3 cellular contexts compared by ENCODE assay signal in the genomic region with DNA sequence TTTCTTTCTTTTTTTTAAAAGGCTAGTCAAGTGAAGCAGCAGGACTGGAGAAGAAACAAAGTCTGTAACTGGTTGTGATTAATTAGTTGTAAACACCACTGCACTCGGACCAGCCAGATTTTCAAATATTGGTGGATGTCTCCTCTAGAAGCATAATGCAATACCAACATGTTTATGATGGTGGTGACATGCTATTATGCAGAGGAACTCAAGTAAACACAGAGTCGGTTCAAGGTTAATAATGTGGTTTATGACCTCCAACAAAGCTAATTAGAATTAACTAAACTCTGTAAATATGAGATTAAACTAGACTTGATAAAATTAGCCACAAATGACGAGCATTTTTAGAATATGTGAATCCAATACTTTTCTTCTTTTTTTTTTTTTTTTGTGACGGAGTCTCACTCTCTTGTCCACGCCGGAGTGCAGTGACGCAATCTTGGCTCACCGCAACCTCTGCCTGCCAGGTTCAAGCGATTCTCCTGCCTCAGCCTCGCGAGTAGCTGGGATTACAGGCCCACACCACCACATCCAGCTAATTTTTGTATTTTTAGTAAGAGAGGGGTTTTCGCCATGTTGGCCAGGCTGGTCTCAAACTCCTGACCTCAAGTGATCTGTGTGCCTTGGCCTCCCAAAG.
TF ChIP-seq lines count a peak whose summit lies in the region.

No MANE protein-coding gene starts in this region.

TF ChIP-seq in WTC11, 78 proteins besides CTCF, POLR2A, EP300 and RAD21:
- TF ChIP-seq MLX (CRISPR knock-in tag; IDR thresholded peaks at IDR 0.05) (no peak), GABPB1 (CRISPR knock-in tag; IDR thresholded peaks at IDR 0.05) (0 out of 2 replicates have a peak, but pooled peaks have one; percentile 29), SOX15 (CRISPR knock-in tag; IDR thresholded peaks at IDR 0.05) (no peak), SMAD4 (CRISPR knock-in tag; IDR thresholded peaks at IDR 0.05) (no peak), ATF1 (CRISPR knock-in tag; IDR thresholded peaks at IDR 0.05) (no peak)
- TF ChIP-seq, protein P1, sequence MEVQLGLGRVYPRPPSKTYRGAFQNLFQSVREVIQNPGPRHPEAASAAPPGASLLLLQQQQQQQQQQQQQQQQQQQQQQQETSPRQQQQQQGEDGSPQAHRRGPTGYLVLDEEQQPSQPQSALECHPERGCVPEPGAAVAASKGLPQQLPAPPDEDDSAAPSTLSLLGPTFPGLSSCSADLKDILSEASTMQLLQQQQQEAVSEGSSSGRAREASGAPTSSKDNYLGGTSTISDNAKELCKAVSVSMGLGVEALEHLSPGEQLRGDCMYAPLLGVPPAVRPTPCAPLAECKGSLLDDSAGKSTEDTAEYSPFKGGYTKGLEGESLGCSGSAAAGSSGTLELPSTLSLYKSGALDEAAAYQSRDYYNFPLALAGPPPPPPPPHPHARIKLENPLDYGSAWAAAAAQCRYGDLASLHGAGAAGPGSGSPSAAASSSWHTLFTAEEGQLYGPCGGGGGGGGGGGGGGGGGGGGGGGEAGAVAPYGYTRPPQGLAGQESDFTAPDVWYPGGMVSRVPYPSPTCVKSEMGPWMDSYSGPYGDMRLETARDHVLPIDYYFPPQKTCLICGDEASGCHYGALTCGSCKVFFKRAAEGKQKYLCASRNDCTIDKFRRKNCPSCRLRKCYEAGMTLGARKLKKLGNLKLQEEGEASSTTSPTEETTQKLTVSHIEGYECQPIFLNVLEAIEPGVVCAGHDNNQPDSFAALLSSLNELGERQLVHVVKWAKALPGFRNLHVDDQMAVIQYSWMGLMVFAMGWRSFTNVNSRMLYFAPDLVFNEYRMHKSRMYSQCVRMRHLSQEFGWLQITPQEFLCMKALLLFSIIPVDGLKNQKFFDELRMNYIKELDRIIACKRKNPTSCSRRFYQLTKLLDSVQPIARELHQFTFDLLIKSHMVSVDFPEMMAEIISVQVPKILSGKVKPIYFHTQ (CRISPR knock-in tag; IDR thresholded peaks at IDR 0.05), result no peak

TF ChIP-seq in H1, 55 proteins besides CTCF, POLR2A, EP300 and RAD21:
- TF ChIP-seq CEBPB (IDR thresholded peaks at IDR 0.05; ENCODE audit: low read depth, low read length), result 0 out of 2 replicates have a peak, but pooled peaks have one; percentile 19
- TF ChIP-seq, protein P2, sequence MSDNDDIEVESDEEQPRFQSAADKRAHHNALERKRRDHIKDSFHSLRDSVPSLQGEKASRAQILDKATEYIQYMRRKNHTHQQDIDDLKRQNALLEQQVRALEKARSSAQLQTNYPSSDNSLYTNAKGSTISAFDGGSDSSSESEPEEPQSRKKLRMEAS (IDR thresholded peaks at IDR 0.05), result no peak

TF ChIP-seq in HepG2, 621 proteins besides CTCF, POLR2A, EP300 and RAD21 (continues in another document):
- TF ChIP-seq FOXA3 (CRISPR knock-in tag; IDR thresholded peaks at IDR 0.05) (peak; percentile 69), ZNF260 (CRISPR knock-in tag; IDR thresholded peaks at IDR 0.05; ENCODE audit: borderline replicate concordance, low read depth) (no peak), HOXA3 (CRISPR knock-in tag; IDR thresholded peaks at IDR 0.05) (peak; percentile 77), SALL1 (CRISPR knock-in tag; IDR thresholded peaks at IDR 0.05) (0 out of 2 replicates have a peak, but pooled peaks have one; percentile 45), MXD3 (CRISPR knock-in tag; IDR thresholded peaks at IDR 0.05) (no peak), CEBPB (IDR thresholded peaks at IDR 0.05; ENCODE audit: borderline replicate concordance, low read depth, low read length) (peak; percentile 74; the same call in 1 of the 2 replicates), SATB2 (CRISPR knock-in tag; IDR thresholded peaks at IDR 0.05) (no peak), ZBTB33 (CRISPR knock-in tag; IDR thresholded peaks at IDR 0.05) (peak; percentile 89), IRF2 (CRISPR knock-in tag; IDR thresholded peaks at IDR 0.05) (no peak), HES4 (CRISPR knock-in tag; IDR thresholded peaks at IDR 0.05; ENCODE audit: borderline replicate concordance) (no peak), TMF1 (CRISPR knock-in tag; IDR thresholded peaks at IDR 0.05; ENCODE audit: low read depth) (no peak), PRPF4 (IDR thresholded peaks at IDR 0.05; ENCODE audit: low read depth, low read length, poor library complexity, severe bottlenecking) (peak; percentile 63), RBFOX2 (IDR thresholded peaks at IDR 0.05; ENCODE audit: low read depth, low read length) (0 out of 2 replicates have a peak, but pooled peaks have one; percentile 45), ZNF337 (CRISPR knock-in tag; IDR thresholded peaks at IDR 0.05; ENCODE audit: borderline replicate concordance, low read depth) (no peak), CAMTA2 (CRISPR knock-in tag; IDR thresholded peaks at IDR 0.05; ENCODE audit: borderline replicate concordance) (no peak), HNRNPLL (IDR thresholded peaks at IDR 0.05; ENCODE audit: low read depth, low read length, poor library complexity, severe bottlenecking) (no peak), ZNF383 (CRISPR knock-in tag; IDR thresholded peaks at IDR 0.05; ENCODE audit: borderline replicate concordance) (no peak), GTF3A (CRISPR knock-in tag; conservative IDR thresholded peaks at IDR 0.05) (no peak), ATF4 (CRISPR knock-in tag; IDR thresholded peaks at IDR 0.05) (peak in 1 of 2 experiments; percentile 56; a peak in 1 of 4 replicates), ZMYM3 (CRISPR knock-in tag; IDR thresholded peaks at IDR 0.05) (0 out of 2 replicates have a peak, but pooled peaks have one; percentile 28), ZNF878 (CRISPR knock-in tag; IDR thresholded peaks at IDR 0.05) (no peak), AGO2 (optimal IDR thresholded peaks at IDR 0.05; ENCODE audit: low read depth, low read length) (peak; percentile 54), ISL2 (CRISPR knock-in tag; IDR thresholded peaks at IDR 0.05) (no peak), ZMYM4 (CRISPR knock-in tag; IDR thresholded peaks at IDR 0.05) (peak; percentile 47; the same call in 1 of the 2 replicates), BCL6 (CRISPR knock-in tag; IDR thresholded peaks at IDR 0.05) (no peak), TBX2 (CRISPR knock-in tag; IDR thresholded peaks at IDR 0.05; ENCODE audit: borderline replicate concordance) (no peak), ZNF143 (CRISPR knock-in tag; IDR thresholded peaks at IDR 0.05) (no peak), ZNF274 (CRISPR knock-in tag; IDR thresholded peaks at IDR 0.05) (no peak), GATAD2A (CRISPR knock-in tag; IDR thresholded peaks at IDR 0.05) (peak; percentile 56; the same call in 1 of the 2 replicates)
- TF ChIP-seq, protein P3, sequence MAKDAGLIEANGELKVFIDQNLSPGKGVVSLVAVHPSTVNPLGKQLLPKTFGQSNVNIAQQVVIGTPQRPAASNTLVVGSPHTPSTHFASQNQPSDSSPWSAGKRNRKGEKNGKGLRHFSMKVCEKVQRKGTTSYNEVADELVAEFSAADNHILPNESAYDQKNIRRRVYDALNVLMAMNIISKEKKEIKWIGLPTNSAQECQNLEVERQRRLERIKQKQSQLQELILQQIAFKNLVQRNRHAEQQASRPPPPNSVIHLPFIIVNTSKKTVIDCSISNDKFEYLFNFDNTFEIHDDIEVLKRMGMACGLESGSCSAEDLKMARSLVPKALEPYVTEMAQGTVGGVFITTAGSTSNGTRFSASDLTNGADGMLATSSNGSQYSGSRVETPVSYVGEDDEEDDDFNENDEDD (CRISPR knock-in tag; IDR thresholded peaks at IDR 0.05; ENCODE audit: borderline replicate concordance), result no peak
- TF ChIP-seq, protein P4, sequence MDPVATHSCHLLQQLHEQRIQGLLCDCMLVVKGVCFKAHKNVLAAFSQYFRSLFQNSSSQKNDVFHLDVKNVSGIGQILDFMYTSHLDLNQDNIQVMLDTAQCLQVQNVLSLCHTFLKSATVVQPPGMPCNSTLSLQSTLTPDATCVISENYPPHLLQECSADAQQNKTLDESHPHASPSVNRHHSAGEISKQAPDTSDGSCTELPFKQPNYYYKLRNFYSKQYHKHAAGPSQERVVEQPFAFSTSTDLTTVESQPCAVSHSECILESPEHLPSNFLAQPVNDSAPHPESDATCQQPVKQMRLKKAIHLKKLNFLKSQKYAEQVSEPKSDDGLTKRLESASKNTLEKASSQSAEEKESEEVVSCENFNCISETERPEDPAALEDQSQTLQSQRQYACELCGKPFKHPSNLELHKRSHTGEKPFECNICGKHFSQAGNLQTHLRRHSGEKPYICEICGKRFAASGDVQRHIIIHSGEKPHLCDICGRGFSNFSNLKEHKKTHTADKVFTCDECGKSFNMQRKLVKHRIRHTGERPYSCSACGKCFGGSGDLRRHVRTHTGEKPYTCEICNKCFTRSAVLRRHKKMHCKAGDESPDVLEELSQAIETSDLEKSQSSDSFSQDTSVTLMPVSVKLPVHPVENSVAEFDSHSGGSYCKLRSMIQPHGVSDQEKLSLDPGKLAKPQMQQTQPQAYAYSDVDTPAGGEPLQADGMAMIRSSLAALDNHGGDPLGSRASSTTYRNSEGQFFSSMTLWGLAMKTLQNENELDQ (CRISPR knock-in tag; IDR thresholded peaks at IDR 0.05; ENCODE audit: borderline replicate concordance), result no peak
- TF ChIP-seq, protein P5, sequence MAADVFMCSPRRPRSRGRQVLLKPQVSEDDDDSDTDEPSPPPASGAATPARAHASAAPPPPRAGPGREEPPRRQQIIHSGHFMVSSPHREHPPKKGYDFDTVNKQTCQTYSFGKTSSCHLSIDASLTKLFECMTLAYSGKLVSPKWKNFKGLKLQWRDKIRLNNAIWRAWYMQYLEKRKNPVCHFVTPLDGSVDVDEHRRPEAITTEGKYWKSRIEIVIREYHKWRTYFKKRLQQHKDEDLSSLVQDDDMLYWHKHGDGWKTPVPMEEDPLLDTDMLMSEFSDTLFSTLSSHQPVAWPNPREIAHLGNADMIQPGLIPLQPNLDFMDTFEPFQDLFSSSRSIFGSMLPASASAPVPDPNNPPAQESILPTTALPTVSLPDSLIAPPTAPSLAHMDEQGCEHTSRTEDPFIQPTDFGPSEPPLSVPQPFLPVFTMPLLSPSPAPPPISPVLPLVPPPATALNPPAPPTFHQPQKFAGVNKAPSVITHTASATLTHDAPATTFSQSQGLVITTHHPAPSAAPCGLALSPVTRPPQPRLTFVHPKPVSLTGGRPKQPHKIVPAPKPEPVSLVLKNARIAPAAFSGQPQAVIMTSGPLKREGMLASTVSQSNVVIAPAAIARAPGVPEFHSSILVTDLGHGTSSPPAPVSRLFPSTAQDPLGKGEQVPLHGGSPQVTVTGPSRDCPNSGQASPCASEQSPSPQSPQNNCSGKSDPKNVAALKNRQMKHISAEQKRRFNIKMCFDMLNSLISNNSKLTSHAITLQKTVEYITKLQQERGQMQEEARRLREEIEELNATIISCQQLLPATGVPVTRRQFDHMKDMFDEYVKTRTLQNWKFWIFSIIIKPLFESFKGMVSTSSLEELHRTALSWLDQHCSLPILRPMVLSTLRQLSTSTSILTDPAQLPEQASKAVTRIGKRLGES (CRISPR knock-in tag; IDR thresholded peaks at IDR 0.05; ENCODE audit: borderline replicate concordance), result no peak
- TF ChIP-seq, protein P6, sequence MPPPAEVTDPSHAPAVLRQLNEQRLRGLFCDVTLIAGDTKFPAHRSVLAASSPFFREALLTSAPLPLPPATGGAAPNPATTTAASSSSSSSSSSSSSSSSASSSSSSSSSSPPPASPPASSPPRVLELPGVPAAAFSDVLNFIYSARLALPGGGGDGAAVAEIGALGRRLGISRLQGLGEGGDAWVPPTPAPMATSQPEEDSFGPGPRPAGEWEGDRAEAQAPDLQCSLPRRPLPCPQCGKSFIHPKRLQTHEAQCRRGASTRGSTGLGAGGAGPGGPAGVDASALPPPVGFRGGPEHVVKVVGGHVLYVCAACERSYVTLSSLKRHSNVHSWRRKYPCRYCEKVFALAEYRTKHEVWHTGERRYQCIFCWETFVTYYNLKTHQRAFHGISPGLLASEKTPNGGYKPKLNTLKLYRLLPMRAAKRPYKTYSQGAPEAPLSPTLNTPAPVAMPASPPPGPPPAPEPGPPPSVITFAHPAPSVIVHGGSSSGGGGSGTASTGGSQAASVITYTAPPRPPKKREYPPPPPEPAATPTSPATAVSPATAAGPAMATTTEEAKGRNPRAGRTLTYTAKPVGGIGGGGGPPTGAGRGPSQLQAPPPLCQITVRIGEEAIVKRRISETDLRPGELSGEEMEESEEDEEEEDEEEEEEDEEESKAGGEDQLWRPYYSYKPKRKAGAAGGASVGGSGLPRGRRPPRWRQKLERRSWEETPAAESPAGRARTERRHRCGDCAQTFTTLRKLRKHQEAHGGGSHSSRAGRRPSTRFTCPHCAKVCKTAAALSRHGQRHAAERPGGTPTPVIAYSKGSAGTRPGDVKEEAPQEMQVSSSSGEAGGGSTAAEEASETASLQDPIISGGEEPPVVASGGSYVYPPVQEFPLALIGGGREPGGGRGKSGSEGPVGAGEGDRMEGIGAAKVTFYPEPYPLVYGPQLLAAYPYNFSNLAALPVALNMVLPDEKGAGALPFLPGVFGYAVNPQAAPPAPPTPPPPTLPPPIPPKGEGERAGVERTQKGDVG (CRISPR knock-in tag; IDR thresholded peaks at IDR 0.05; ENCODE audit: borderline replicate concordance), result peak; percentile 42; the same call in 1 of the 2 replicates
- TF ChIP-seq, protein P7, sequence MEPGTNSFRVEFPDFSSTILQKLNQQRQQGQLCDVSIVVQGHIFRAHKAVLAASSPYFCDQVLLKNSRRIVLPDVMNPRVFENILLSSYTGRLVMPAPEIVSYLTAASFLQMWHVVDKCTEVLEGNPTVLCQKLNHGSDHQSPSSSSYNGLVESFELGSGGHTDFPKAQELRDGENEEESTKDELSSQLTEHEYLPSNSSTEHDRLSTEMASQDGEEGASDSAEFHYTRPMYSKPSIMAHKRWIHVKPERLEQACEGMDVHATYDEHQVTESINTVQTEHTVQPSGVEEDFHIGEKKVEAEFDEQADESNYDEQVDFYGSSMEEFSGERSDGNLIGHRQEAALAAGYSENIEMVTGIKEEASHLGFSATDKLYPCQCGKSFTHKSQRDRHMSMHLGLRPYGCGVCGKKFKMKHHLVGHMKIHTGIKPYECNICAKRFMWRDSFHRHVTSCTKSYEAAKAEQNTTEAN (CRISPR knock-in tag; conservative IDR thresholded peaks at IDR 0.05), result no peak
